In genomic region chr2:39494784-39495251, GRCh38 we compare ENCODE assay signal across 9 cellular contexts. TPM values are rescaled to one million over a fixed set of nuclear protein-coding genes. Genes with fewer than 3 reads are reported as not detected.
DNase-seq lines count a peak whose midpoint lies in the region; ATAC-seq and TF ChIP-seq lines count a peak whose summit lies in the region.
"Had no signal": no experiment of that assay in that cellular context is flagged by ENCODE, and none has a peak within 500 bp of the region (broad histone marks: within the 10 kb centered on the region; RNA-seq: fewer than 3 reads in every experiment).

No MANE protein-coding gene starts in this region.

- CTCF ChIA-PET in AG04450 (lab: Charles Lee), result interaction anchor here (0.7 to 1.1 kb wide), 4 partner anchors 98 to 235 kb away, joined by 3 to 5 read pairs (median 3); no protein-coding TSS in a partner anchor

- DNase-seq in AG04450 (ENCODE audit: low read depth, low spot score) (peak; percentile 89), astrocyte of the hippocampus (ENCODE audit: low read depth, low spot score) (peak; percentile 97), neural crest cell (ENCODE audit: low read depth, low spot score) (no peak), NCI-H2029 (lab: John Stamatoyannopoulos, UW) (no peak), D341Med (ENCODE audit: low spot score) (no peak), foreskin melanocyte (no peak)

- no peak overlapping the region for H3K4me3 ChIP-seq in AG04450 (ENCODE audit: low read depth, low read length)

- TF ChIP-seq CTCF in AG04450 (IDR thresholded peaks at IDR 0.05; ENCODE audit: low read depth, low read length) (no peak), neural crest cell (conservative IDR thresholded peaks at IDR 0.05) (no peak)

- peaks cover 4% of the 10 kb centered on the region for H3K4me1 Mint-ChIP-seq in neural crest cell
- H3K4me1 Mint-ChIP-seq: central memory CD8-positive, alpha-beta T cell had no signal

- H3K9me3 Mint-ChIP-seq in neural crest cell, result peaks cover 5% of the 10 kb centered on the region
- H3K9me3 Mint-ChIP-seq: central memory CD8-positive, alpha-beta T cell had no signal

- H3K9me3 ChIP-seq in AG04450 (ENCODE audit: control insufficient read depth, insufficient read depth, low read length), result no peaks in the 10 kb centered on the region

- no peaks in the 10 kb centered on the region for H3K27me3 Mint-ChIP-seq in neural crest cell (ENCODE audit: low read depth)
- H3K27me3 Mint-ChIP-seq: central memory CD8-positive, alpha-beta T cell had no signal

- H3K27ac ChIP-seq in AG04450 (ENCODE audit: low read depth, low read length), result peak overlapping the region; percentile 47

- H3K4me3 Mint-ChIP-seq in neural crest cell, result no peak overlapping the region
- H3K4me3 Mint-ChIP-seq: central memory CD8-positive, alpha-beta T cell had no signal

- no peaks in the 10 kb centered on the region for H3K36me3 Mint-ChIP-seq in neural crest cell (ENCODE audit: low read depth)

- POLR2A ChIA-PET in AG04450 (lab: Yijun Ruan, JAX), result interaction anchor here (0.7 to 1.7 kb wide), 6 partner anchors 13 to 58 kb away, joined by 4 to 9 read pairs (median 6); partner anchors contain the start of gene MAP4K3

- ATAC-seq in GM18909 (IDR thresholded peaks at IDR 0.05; ENCODE audit: poor library complexity, unreplicated experiment) (peak; percentile 70), HG03159 (IDR thresholded peaks at IDR 0.05; ENCODE audit: unreplicated experiment) (peak; percentile 38)

- H3K27ac Mint-ChIP-seq in neural crest cell (ENCODE audit: unreplicated experiment), result peak overlapping the region; percentile 62

- H3K27me3 ChIP-seq in AG04450 (ENCODE audit: control insufficient read depth, insufficient read depth, low read length), result no peaks in the 10 kb centered on the region

RNA-seq across cellular contexts. Expression of gene MAP4K3, which starts 57.7 kb away (rescaled TPM):
- polyA plus RNA-seq in AG04450 (2011; rRNA removed), result 31.2 and 43.5 TPM in 2 replicates
- 20.3 and 42.7 TPM in 2 replicates for polyA minus RNA-seq in AG04450 (2011; rRNA and poly(A)+ RNA removed)
- 32.3 and 37.1 TPM in 2 replicates for total RNA-seq in neural crest cell

Comparison
In these comparisons a context has a peak if more than half of its experiments do, and no peak if none do; other contexts are left out.
1. DNase-seq: peak in AG04450 (single experiment) and astrocyte of the hippocampus (single experiment); none in neural crest cell (single experiment), NCI-H2029 (single experiment), D341Med (single experiment) and foreskin melanocyte (single experiment).